Comparison of ENCODE assay signal across 12 cellular contexts in the genomic region with DNA sequence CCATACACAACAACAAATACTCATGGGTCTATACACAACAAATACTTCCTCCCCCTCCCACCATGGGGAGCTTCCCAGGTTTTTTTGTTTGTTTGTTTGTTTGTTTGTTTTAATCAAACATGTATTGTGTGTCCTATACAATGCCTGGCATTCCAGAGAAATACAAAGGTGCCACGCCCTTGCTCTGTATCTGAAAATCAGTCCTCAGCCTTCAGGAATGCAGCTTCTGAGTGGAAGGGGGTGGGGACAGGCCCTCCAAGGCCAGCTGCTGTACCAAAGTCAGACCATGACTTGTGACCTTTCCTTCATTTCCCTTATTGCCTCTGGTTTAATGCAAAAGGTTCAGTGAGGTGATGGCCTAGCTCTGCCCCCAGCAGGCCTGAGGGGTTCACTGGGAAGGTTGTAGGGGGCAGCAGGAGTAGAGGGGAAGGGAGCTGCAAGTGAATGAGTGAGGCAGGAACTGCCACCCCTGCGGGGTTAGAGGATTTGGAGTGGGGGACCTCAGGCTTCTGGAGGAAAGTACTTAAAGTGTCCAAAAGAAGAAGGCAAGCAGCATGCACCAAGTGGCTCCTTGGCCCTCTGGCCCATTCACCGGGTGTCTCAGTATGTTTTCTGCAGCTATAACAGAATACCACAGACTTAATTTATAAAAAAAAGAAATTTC.
DNase-seq lines count a peak whose midpoint lies in the region; ATAC-seq and TF ChIP-seq lines count a peak whose summit lies in the region.
"Had no signal": no experiment of that assay in that cellular context is flagged by ENCODE, and none has a peak within 500 bp of the region (broad histone marks: within the 10 kb centered on the region; RNA-seq: fewer than 3 reads in every experiment).

No MANE protein-coding gene starts in this region.

- H3K4me1 ChIP-seq in Caco-2 (peaks cover 7% of the 10 kb centered on the region; the same call in 1 of the 2 replicates), HAP-1 (peaks cover 16% of the 10 kb centered on the region), mesodermal cell (ENCODE audit: control insufficient read depth, insufficient read depth, low read length, poor library complexity, severe bottlenecking) (peaks cover 18% of the 10 kb centered on the region), right atrium auricular region (no peaks in the 10 kb centered on the region)

- CTCF ChIA-PET in Caco-2 (lab: Charles Lee), result no interaction called here

- H3K9me3 ChIP-seq in Caco-2, result no peaks in the 10 kb centered on the region
- H3K9me3 ChIP-seq in HAP-1, result no peaks in the 10 kb centered on the region
- no peaks in the 10 kb centered on the region for H3K9me3 ChIP-seq in mesodermal cell (ENCODE audit: control insufficient read depth, low read length)
- H3K9me3 ChIP-seq in right atrium auricular region, result no peaks in the 10 kb centered on the region

- intact Hi-C loops in Caco-2 (cut with micrococcal nuclease; ENCODE audit: unreplicated experiment), result no loop called here
- intact Hi-C loops in activated T-helper 1 cell treated with anti-CD3 and anti-CD28 coated beads, Interleukin-12 subunit alpha, Interleukin-12 subunit beta, Interleukin-2, Interleukin-4 antibody, amounts not matched to agents 30 ng/mL and 10 ng/mL and 1 ng/mL, durations not matched to agents 14 hours and 24 hours and 36 hours (cut with micrococcal nuclease), result no loop called here

- DNase-seq in Caco-2 (peak; percentile 27 to 58), HAP-1 (ENCODE audit: low spot score in 2 of 2) (peak; percentile 46 to 67), right atrium auricular region (ENCODE audit: low spot score) (no peak)
- DNase-seq in activated T-helper 1 cell treated with anti-CD3 and anti-CD28 coated beads, Interleukin-12 subunit alpha, Interleukin-12 subunit beta, Interleukin-2, Interleukin-4 antibody, amounts not matched to agents 30 ng/mL and 10 ng/mL and 1 ng/mL, durations not matched to agents 14 hours and 24 hours and 36 hours (ENCODE audit: low spot score), result no peak
- DNase-seq: aorta, NCI-H1436 treated with DMSO at 0.1 percent for 48 hours, NCI-H526 treated with DMSO at 0.1 percent for 48 hours had no signal

- H3K27me3 ChIP-seq in Caco-2 (replicated peaks; ENCODE audit: control insufficient read depth, insufficient read depth, low read length) (no peaks in the 10 kb centered on the region), HAP-1 (ENCODE audit: low read depth) (no peaks in the 10 kb centered on the region), right atrium auricular region (no peaks in the 10 kb centered on the region)

- no peaks in the 10 kb centered on the region for H3K27me3 Mint-ChIP-seq in Caco-2 (ENCODE audit: insufficient read depth, unreplicated experiment)
- H3K27me3 Mint-ChIP-seq in activated T-helper 1 cell treated with anti-CD3 and anti-CD28 coated beads, Interleukin-12 subunit alpha, Interleukin-12 subunit beta, Interleukin-2, Interleukin-4 antibody, amounts not matched to agents 30 ng/mL and 10 ng/mL and 1 ng/mL, durations not matched to agents 14 hours and 24 hours and 36 hours (ENCODE audit: insufficient read depth), result no peaks in the 10 kb centered on the region

- POLR2A ChIA-PET in Caco-2 (lab: Charles Lee), result interaction anchor here (0.7 kb wide), 1 partner anchor 318 kb away, joined by 3 read pairs; no protein-coding TSS in a partner anchor

- WGBS in mesodermal cell (ENCODE audit: insufficient coverage in 2 of 2), 2 experiments, result 0% methylated on average over 1 of the region's 3 CpGs

- H3K9me3 Mint-ChIP-seq in Caco-2 (ENCODE audit: unreplicated experiment), result no peaks in the 10 kb centered on the region
- no peaks in the 10 kb centered on the region for H3K9me3 Mint-ChIP-seq in activated T-helper 1 cell treated with anti-CD3 and anti-CD28 coated beads, Interleukin-12 subunit alpha, Interleukin-12 subunit beta, Interleukin-2, Interleukin-4 antibody, amounts not matched to agents 30 ng/mL and 10 ng/mL and 1 ng/mL, durations not matched to agents 14 hours and 24 hours and 36 hours

- H3K36me3 ChIP-seq in Caco-2 (ENCODE audit: control insufficient read depth, insufficient read depth, low read length) (no peaks in the 10 kb centered on the region; the same call in 1 of the 2 replicates), HAP-1 (replicated peaks) (no peaks in the 10 kb centered on the region), mesodermal cell (ENCODE audit: control insufficient read depth, insufficient read depth, low read length) (peaks cover 47% of the 10 kb centered on the region), right atrium auricular region (peaks cover 41% of the 10 kb centered on the region)

- H3K27ac Mint-ChIP-seq in Caco-2 (ENCODE audit: unreplicated experiment), result peak overlapping the region; percentile 87
- peak overlapping the region; percentile 56 for H3K27ac Mint-ChIP-seq in activated T-helper 1 cell treated with anti-CD3 and anti-CD28 coated beads, Interleukin-12 subunit alpha, Interleukin-12 subunit beta, Interleukin-2, Interleukin-4 antibody, amounts not matched to agents 30 ng/mL and 10 ng/mL and 1 ng/mL, durations not matched to agents 14 hours and 24 hours and 36 hours

- no peak for TF ChIP-seq CTCF in Caco-2 (IDR thresholded peaks at IDR 0.05; ENCODE audit: insufficient read depth in 1 of 2, low read depth in 1 of 2, low read length in 1 of 2, severe bottlenecking in 1 of 2, unreplicated experiment in 1 of 2)
- TF ChIP-seq CTCF in right atrium auricular region (IDR thresholded peaks at IDR 0.05), result no peak

- H3K27ac ChIP-seq in mesodermal cell (ENCODE audit: low read depth, low read length, severe bottlenecking) (peak overlapping the region; percentile 82), right atrium auricular region (no peak overlapping the region)
- H3K27ac ChIP-seq: C4-2B had no signal

- no TSS peak for BruUV-seq in Caco-2 (replicated peaks; lab: Mats Ljungman, UMichigan)

- no peak for ATAC-seq in GM21737 (IDR thresholded peaks at IDR 0.05; ENCODE audit: unreplicated experiment)
- no peak for ATAC-seq in HG02571 (IDR thresholded peaks at IDR 0.05; ENCODE audit: unreplicated experiment)
- no peak for ATAC-seq in HG02588 (IDR thresholded peaks at IDR 0.05; ENCODE audit: unreplicated experiment)

- H3K36me3 Mint-ChIP-seq in Caco-2 (ENCODE audit: insufficient read depth, unreplicated experiment), result peaks cover 5% of the 10 kb centered on the region
- peaks cover 42% of the 10 kb centered on the region for H3K36me3 Mint-ChIP-seq in activated T-helper 1 cell treated with anti-CD3 and anti-CD28 coated beads, Interleukin-12 subunit alpha, Interleukin-12 subunit beta, Interleukin-2, Interleukin-4 antibody, amounts not matched to agents 30 ng/mL and 10 ng/mL and 1 ng/mL, durations not matched to agents 14 hours and 24 hours and 36 hours (ENCODE audit: low read depth)

- H3K4me1 Mint-ChIP-seq in Caco-2 (ENCODE audit: low read depth, unreplicated experiment), result no peaks in the 10 kb centered on the region
- H3K4me1 Mint-ChIP-seq in activated T-helper 1 cell treated with anti-CD3 and anti-CD28 coated beads, Interleukin-12 subunit alpha, Interleukin-12 subunit beta, Interleukin-2, Interleukin-4 antibody, amounts not matched to agents 30 ng/mL and 10 ng/mL and 1 ng/mL, durations not matched to agents 14 hours and 24 hours and 36 hours (ENCODE audit: low read depth), result peaks cover 63% of the 10 kb centered on the region

- in situ Hi-C loops in HAP-1 (cut with MboI; ENCODE audit: low sequenced_read_pairs), result no loop called here

- H3K4me3 Mint-ChIP-seq in Caco-2 (ENCODE audit: unreplicated experiment), result no peak overlapping the region
- no peak overlapping the region for H3K4me3 Mint-ChIP-seq in activated T-helper 1 cell treated with anti-CD3 and anti-CD28 coated beads, Interleukin-12 subunit alpha, Interleukin-12 subunit beta, Interleukin-2, Interleukin-4 antibody, amounts not matched to agents 30 ng/mL and 10 ng/mL and 1 ng/mL, durations not matched to agents 14 hours and 24 hours and 36 hours

- H3K4me3 ChIP-seq in Caco-2 (ENCODE audit: low read depth, low read length) (no peak overlapping the region), HAP-1 (no peak overlapping the region), mesodermal cell (ENCODE audit: extremely low read depth, insufficient read depth, low read length, poor library complexity, severe bottlenecking) (no peak overlapping the region), right atrium auricular region (no peak overlapping the region)

Comparison
In these comparisons a context has a peak if more than half of its experiments do, and no peak if none do; other contexts are left out.
1. DNase-seq: peak in Caco-2 (2 of 2) and HAP-1 (2 of 2); none in activated T-helper 1 cell treated with anti-CD3 and anti-CD28 coated beads, Interleukin-12 subunit alpha, Interleukin-12 subunit beta, Interleukin-2, Interleukin-4 antibody, amounts not matched to agents 30 ng/mL and 10 ng/mL and 1 ng/mL, durations not matched to agents 14 hours and 24 hours and 36 hours (single experiment) and right atrium auricular region (single experiment).